In the genomic region with DNA sequence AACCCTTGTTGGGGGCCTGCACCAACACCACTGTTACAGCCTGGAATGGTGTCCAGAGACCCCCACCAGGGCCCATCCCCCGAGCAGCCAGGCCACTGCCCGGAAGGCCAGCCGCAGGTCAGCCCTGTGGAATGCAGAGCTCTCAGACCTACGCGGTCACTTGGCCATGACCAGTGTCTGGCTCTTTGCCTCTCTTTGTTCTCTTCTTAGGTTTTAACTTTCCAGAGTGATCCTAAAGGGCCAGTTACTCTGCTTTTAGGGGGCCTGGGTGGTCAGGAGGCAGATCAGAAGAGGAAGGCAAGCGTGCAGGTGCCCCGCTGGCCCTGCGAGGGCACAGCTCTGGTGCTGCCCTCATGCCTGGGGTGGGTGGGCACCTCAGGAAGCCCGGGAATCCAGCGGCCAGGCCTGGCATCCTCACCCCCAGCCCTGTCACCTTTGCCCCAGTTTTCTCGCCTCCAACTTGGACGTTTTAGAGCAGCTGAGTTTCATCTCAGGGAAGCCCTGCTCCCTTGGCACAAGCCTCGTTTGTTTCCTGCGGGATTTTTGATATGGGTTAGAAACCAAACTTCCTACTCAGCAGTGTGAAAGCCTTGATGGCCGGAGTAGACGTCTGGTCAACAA, we compare ENCODE assay signal across 17 cellular contexts.
DNase-seq lines count a peak whose midpoint lies in the region; ATAC-seq, FAIRE-seq and TF ChIP-seq lines count a peak whose summit lies in the region.
"Had no signal": no experiment of that assay in that cellular context is flagged by ENCODE, and none has a peak within 500 bp of the region (broad histone marks: within the 10 kb centered on the region; RNA-seq: fewer than 3 reads in every experiment).

No MANE protein-coding gene starts in this region.

- H3K27me3 ChIP-seq in DND-41 (ENCODE audit: insufficient read depth, low read length, poor library complexity) (no peaks in the 10 kb centered on the region), body of pancreas (no peaks in the 10 kb centered on the region), psoas muscle (ENCODE audit: insufficient read depth in 3 of 3, low read length in 2 of 3) (no peaks in the 10 kb centered on the region)

- peaks cover 40% of the 10 kb centered on the region for H3K4me1 ChIP-seq in DND-41 (ENCODE audit: insufficient read depth, low read length)
- peaks cover 37% of the 10 kb centered on the region for H3K4me1 ChIP-seq in body of pancreas
- peaks cover 11 to 32% of the 10 kb centered on the region in 2 donors for H3K4me1 ChIP-seq in kidney (ENCODE audit: control insufficient read depth in 1 of 2, insufficient read depth in 1 of 2, low read depth in 1 of 2, low read length in 2 of 2)
- peaks cover 42% of the 10 kb centered on the region for H3K4me1 ChIP-seq in psoas muscle

- CTCF ChIA-PET in activated CD8-positive, alpha-beta T cell treated with anti-CD3 and anti-CD28 coated beads for 36 hours (lab: Charles Lee), result no interaction called here

- peaks cover 2% of the 10 kb centered on the region for H3K9me3 Mint-ChIP-seq in activated CD8-positive, alpha-beta T cell treated with anti-CD3 and anti-CD28 coated beads for 36 hours
- H3K9me3 Mint-ChIP-seq: CD4-positive, alpha-beta T cell had no signal

- ATAC-seq in DND-41 (ENCODE audit: insufficient read depth, low read depth), result no peak
- ATAC-seq in body of pancreas, result peak; percentile 64
- ATAC-seq in psoas muscle, result no peak
- no peak for ATAC-seq in activated CD8-positive, alpha-beta T cell treated with anti-CD3 and anti-CD28 coated beads for 36 hours
- ATAC-seq in HG02678 (IDR thresholded peaks at IDR 0.05; ENCODE audit: unreplicated experiment), result no peak
- ATAC-seq: GM12878, T-helper 17 cell had no signal

- FAIRE-seq in kidney (lab: Jason Lieb, UNC), result no peak
- FAIRE-seq: GM12878 had no signal

- H3K4me1 Mint-ChIP-seq in activated CD8-positive, alpha-beta T cell treated with anti-CD3 and anti-CD28 coated beads for 36 hours (ENCODE audit: low read depth), result no peaks in the 10 kb centered on the region

- peak in 1 of 3 donors; percentile 11 for TF ChIP-seq POLR2A in body of pancreas (IDR thresholded peaks at IDR 0.05)

- no peaks in the 10 kb centered on the region for H4K20me1 ChIP-seq in DND-41 (ENCODE audit: insufficient read depth, low read length)

- DNase-seq in DND-41 (no peak), body of pancreas (peak; percentile 26 to 57 (median 36)), kidney (peak; percentile 82), psoas muscle (peak in 1 of 2 donors; percentile 63), SW 1271 (lab: John Stamatoyannopoulos, UW) (no peak)
- DNase-seq in activated CD8-positive, alpha-beta T cell treated with anti-CD3 and anti-CD28 coated beads for 36 hours, result no peak
- no peak for DNase-seq in activated CD4-positive, alpha-beta T cell treated with anti-CD3 and anti-CD28 coated beads, Interleukin-2, amount 50 U/mL, for 4 hours
- DNase-seq: activated T-cell treated with anti-CD3 and anti-CD28 coated beads, Interleukin-2, amount 50 U/mL, for 24 hours; effector CD4-positive, alpha-beta T cell; Karpas-422; mammary epithelial cell; NCI-H774; stimulated activated CD4-positive, alpha-beta T cell treated with anti-CD3 and anti-CD28 coated beads, Interleukin-1b, Interleukin-23, amount 100 ng/mL, for 48 hours; T-helper 17 cell had no signal

- no peaks in the 10 kb centered on the region for H3K36me3 ChIP-seq in DND-41 (ENCODE audit: insufficient read depth, low read length)
- H3K36me3 ChIP-seq in body of pancreas (replicated peaks in 1 of 2; ENCODE audit: insufficient read depth in 1 of 2, low read depth in 2 of 2), result no peaks in the 10 kb centered on the region
- H3K36me3 ChIP-seq in kidney (ENCODE audit: control insufficient read depth in 1 of 2, insufficient read depth in 2 of 2, low read length in 2 of 2), result no peaks in the 10 kb centered on the region
- no peaks in the 10 kb centered on the region for H3K36me3 ChIP-seq in psoas muscle (ENCODE audit: insufficient read depth in 1 of 2, low read depth in 1 of 2)

- 37 to 39% methylated on average over 12 to 16 of the region's 16 CpGs for WGBS in body of pancreas, 2 donors
- 11 to 14% (median 11%) methylated on average over 16 of the region's 16 CpGs for WGBS in psoas muscle, 3 donors

- no peak overlapping the region for H3K4me3 ChIP-seq in DND-41 (ENCODE audit: low read depth in 1 of 2, low read length in 2 of 2)
- no peak overlapping the region for H3K4me3 ChIP-seq in body of pancreas
- no peak overlapping the region for H3K4me3 ChIP-seq in kidney (ENCODE audit: low read length in 2 of 2)
- H3K4me3 ChIP-seq in psoas muscle, result peak overlapping the region; percentile 36
- H3K4me3 ChIP-seq: GM12878 had no signal

- POLR2A ChIA-PET in activated CD8-positive, alpha-beta T cell treated with anti-CD3 and anti-CD28 coated beads for 36 hours (lab: Charles Lee), result interaction anchor here (0.7 kb wide), 1 partner anchor 18 kb away, joined by 3 read pairs; no protein-coding TSS in a partner anchor

- H3K9ac ChIP-seq in DND-41 (ENCODE audit: low read depth, low read length) (no peak overlapping the region), kidney (ENCODE audit: low read length in 2 of 2) (no peak overlapping the region)

- no peak overlapping the region for H3K4me2 ChIP-seq in DND-41 (ENCODE audit: insufficient read depth, low read length)

- no peaks in the 10 kb centered on the region for H3K79me2 ChIP-seq in DND-41 (ENCODE audit: insufficient read depth, low read length)

- no peak overlapping the region for H3K4me3 Mint-ChIP-seq in activated CD8-positive, alpha-beta T cell treated with anti-CD3 and anti-CD28 coated beads for 36 hours
- H3K4me3 Mint-ChIP-seq: activated T-cell treated with anti-CD3 and anti-CD28 coated beads, Interleukin-2, amount 50 U/mL, for 24 hours; CD4-positive, alpha-beta T cell; T-helper 17 cell had no signal

- H3K36me3 Mint-ChIP-seq in activated CD8-positive, alpha-beta T cell treated with anti-CD3 and anti-CD28 coated beads for 36 hours (ENCODE audit: low read depth), result no peaks in the 10 kb centered on the region

- intact Hi-C loops in body of pancreas (cut with DNase I) (no loop called here), kidney (cut with DNase I) (no loop called here), psoas muscle (cut with DNase I) (no loop called here)
- intact Hi-C loops in activated CD8-positive, alpha-beta T cell treated with anti-CD3 and anti-CD28 coated beads for 36 hours (cut with micrococcal nuclease), result no loop called here

- TF ChIP-seq CTCF in DND-41 (IDR thresholded peaks at IDR 0.05; ENCODE audit: borderline replicate concordance, extremely low read depth, low read length, poor library complexity, severe bottlenecking) (no peak), body of pancreas (IDR thresholded peaks at IDR 0.05) (no peak), kidney (IDR thresholded peaks at IDR 0.05; ENCODE audit: borderline replicate concordance, extremely low read depth, insufficient read depth) (no peak), psoas muscle (IDR thresholded peaks at IDR 0.05) (no peak)
- no peak for TF ChIP-seq CTCF in activated CD8-positive, alpha-beta T cell treated with anti-CD3 and anti-CD28 coated beads for 36 hours (IDR thresholded peaks at IDR 0.05)

- H3K9me3 ChIP-seq in DND-41 (ENCODE audit: insufficient read depth, low read length, severe bottlenecking) (peaks cover 5% of the 10 kb centered on the region), body of pancreas (no peaks in the 10 kb centered on the region), kidney (ENCODE audit: control insufficient read depth in 1 of 2, low read length in 2 of 2) (no peaks in the 10 kb centered on the region), psoas muscle (no peaks in the 10 kb centered on the region)

- H3K27ac ChIP-seq in DND-41 (ENCODE audit: low read length), result peak overlapping the region; percentile 56
- H3K27ac ChIP-seq in body of pancreas, result peak overlapping the region in 3 of 4 donors; percentile 73 to 85 (median 77)
- H3K27ac ChIP-seq in kidney (ENCODE audit: low read depth in 2 of 2, low read length in 2 of 2), result peak overlapping the region; percentile 16 to 51
- H3K27ac ChIP-seq in psoas muscle, result peak overlapping the region; percentile 63

- peaks cover 13% of the 10 kb centered on the region for H3K27me3 Mint-ChIP-seq in activated CD8-positive, alpha-beta T cell treated with anti-CD3 and anti-CD28 coated beads for 36 hours

- H3K27ac Mint-ChIP-seq in activated CD8-positive, alpha-beta T cell treated with anti-CD3 and anti-CD28 coated beads for 36 hours, result no peak overlapping the region
- H3K27ac Mint-ChIP-seq: activated T-cell treated with anti-CD3 and anti-CD28 coated beads, Interleukin-2, amount 50 U/mL, for 24 hours; CD4-positive, alpha-beta T cell; T-helper 17 cell had no signal

- no peak overlapping the region for H2AFZ ChIP-seq in DND-41 (ENCODE audit: low read depth, low read length)

Comparison
In these comparisons a context has a peak if more than half of its experiments do, and no peak if none do; other contexts are left out.
1. DNase-seq: peak in body of pancreas (4 of 4) and kidney (single experiment); none in DND-41 (single experiment), activated CD8-positive, alpha-beta T cell treated with anti-CD3 and anti-CD28 coated beads for 36 hours (single experiment), activated CD4-positive, alpha-beta T cell treated with anti-CD3 and anti-CD28 coated beads, Interleukin-2, amount 50 U/mL, for 4 hours (0 of 2) and SW 1271 (0 of 2).
2. Peak in every context shown above with its lines, with median percentiles within 50 percentile points of each other: H3K27ac ChIP-seq.